1 cellular context compared by ENCODE assay signal in the genomic region with DNA sequence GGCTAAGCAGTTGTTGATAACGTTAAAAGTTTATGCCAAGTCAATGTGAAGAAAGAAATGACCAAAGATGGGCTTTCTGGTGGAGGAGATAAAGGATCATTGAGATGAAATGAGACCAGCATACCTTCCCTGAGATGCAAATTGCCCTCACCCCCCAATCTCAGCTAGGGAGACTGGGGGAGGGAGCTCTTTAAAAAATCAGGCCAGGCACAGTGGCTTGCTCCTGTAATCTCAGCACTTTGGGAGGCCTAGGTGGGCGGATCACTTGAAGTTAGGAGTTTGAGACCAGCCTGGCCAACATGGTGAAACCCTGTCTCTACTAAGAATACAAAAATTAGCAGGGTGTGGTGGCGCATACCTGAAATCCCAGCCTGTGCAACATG.
TF ChIP-seq lines count a peak whose summit lies in the region.

No MANE protein-coding gene starts in this region.

TF ChIP-seq in HCT116, 20 proteins besides CTCF, POLR2A, EP300 and RAD21 (continued from another document):
- TF ChIP-seq FOSL1 (IDR thresholded peaks at IDR 0.05; ENCODE audit: low read depth) (no peak), SP1 (IDR thresholded peaks at IDR 0.05; ENCODE audit: low read depth) (no peak), TCF7L2 (IDR thresholded peaks at IDR 0.05; ENCODE audit: borderline replicate concordance, extremely low read depth, insufficient read depth, insufficient read length) (no peak), ZNF274 (IDR thresholded peaks at IDR 0.05; ENCODE audit: low read depth, low read length) (no peak), SRF (IDR thresholded peaks at IDR 0.05; ENCODE audit: low read depth) (no peak)
TF ChIP-seq in HCT116: peak in this region for 0.
